ENCODE assay signal across 8 cellular contexts in genomic region chr16:11297492-11298142, GRCh38. TPM values are rescaled to one million over a fixed set of nuclear protein-coding genes. Genes with fewer than 3 reads are reported as not detected.
DNase-seq lines count a peak whose midpoint lies in the region; ATAC-seq, FAIRE-seq and TF ChIP-seq lines count a peak whose summit lies in the region.

No MANE protein-coding gene starts in this region.

- H3K27me3 ChIP-seq in ovary = no peaks in the 10 kb centered on the region
- H3K27me3 ChIP-seq in thoracic aorta (replicated peaks; ENCODE audit: insufficient read depth) = no peaks in the 10 kb centered on the region

- ATAC-seq in HG03378 (IDR thresholded peaks at IDR 0.05; ENCODE audit: unreplicated experiment) = peak; percentile 65
- ATAC-seq in thoracic aorta (ENCODE audit: insufficient number of reproducible peaks, low FRiP score, low read depth) = peak; percentile 58

- no peak for TF ChIP-seq EP300 in ovary (IDR thresholded peaks at IDR 0.05)

- peak overlapping the region in 1 of 2 donors; percentile 5 for H3K27ac ChIP-seq in ovary
- H3K27ac ChIP-seq in thoracic aorta = no peak overlapping the region

- FAIRE-seq in GM19239 (lab: Jason Lieb, UNC) = peak; percentile 95

- H3K4me1 ChIP-seq in ovary (ENCODE audit: insufficient read depth) (peaks cover 4% of the 10 kb centered on the region), thoracic aorta (ENCODE audit: control insufficient read depth in 1 of 2, low read depth in 2 of 2) (peaks cover 6 to 26% of the 10 kb centered on the region in 2 donors)

- H3K9me3 ChIP-seq in ovary (no peaks in the 10 kb centered on the region), thoracic aorta (no peaks in the 10 kb centered on the region)

- H3K36me3 ChIP-seq in ovary (no peaks in the 10 kb centered on the region), thoracic aorta (no peaks in the 10 kb centered on the region)

- 3 to 7% (median 4%) methylated on average over 19 of the region's 19 CpGs for WGBS in ovary, 3 donors

- H3K4me3 ChIP-seq in ovary = peak overlapping the region; percentile 23
- H3K4me3 ChIP-seq in thoracic aorta = peak overlapping the region; percentile 61

- no peak for TF ChIP-seq POLR2A in ovary (IDR thresholded peaks at IDR 0.05)

- no peak for TF ChIP-seq CTCF in ovary (IDR thresholded peaks at IDR 0.05)
- TF ChIP-seq CTCF in thoracic aorta (IDR thresholded peaks at IDR 0.05) = no peak

- DNase-seq in C1 segment of cervical spinal cord (lab: John Stamatoyannopoulos, UW) = peak in 13 of 14 donors; percentile 9 to 82 (median 56)
- DNase-seq in GM19239 (ENCODE audit: insufficient read length, low spot score) = peak; percentile 60
- peak; percentile 95 for DNase-seq in OCI-M1 (lab: John Stamatoyannopoulos, UW)
- DNase-seq in activated T-cell treated with anti-CD3 and anti-CD28 coated beads, Interleukin-2, amount 50 U/mL, for 48 hours = peak; percentile 75 to 78
- peak; percentile 40 for DNase-seq in fibroblast of the conjunctiva (ENCODE audit: low read depth)
- DNase-seq in ovary = peak; percentile 53 to 73 (median 63)
- DNase-seq in thoracic aorta (ENCODE audit: low spot score) = peak; percentile 8

- intact Hi-C loops in ovary (cut with DNase I) = no loop called here

RNA-seq across cellular contexts. Expression of gene PRM1, which starts 16.5 kb away (rescaled TPM):
- total RNA-seq in ovary (not detected), thoracic aorta (not detected)
- not detected for polyA plus RNA-seq in ovary

RNA-seq across cellular contexts. Expression of gene PRM2, which starts 21.3 kb away (rescaled TPM):
- total RNA-seq in ovary (not detected), thoracic aorta (not detected)
- not detected for polyA plus RNA-seq in ovary

RNA-seq across cellular contexts. Expression of gene PRM3, which starts 24.2 kb away (rescaled TPM):
- total RNA-seq in ovary = not detected
- not detected for polyA plus RNA-seq in ovary
- total RNA-seq in thoracic aorta = not detected

RNA-seq across cellular contexts. Expression of gene TNP2, which starts 28.5 kb away (rescaled TPM):
- total RNA-seq in ovary (not detected), thoracic aorta (not detected)
- polyA plus RNA-seq in ovary = not detected

RNA-seq across cellular contexts. Expression of gene SOCS1, which starts 41.6 kb away (rescaled TPM):
- total RNA-seq in ovary = 10 to 100 TPM in 2 of 7 donors, 1 to 10 TPM in 5; 6.3 to 42.7 (median 9.4) TPM
- polyA plus RNA-seq in ovary = 1 to 10 TPM; 1.1 to 5.5 TPM
- 10 to 100 TPM; 16.9 to 22.6 TPM for total RNA-seq in thoracic aorta

Comparison
In these comparisons a context has a peak if more than half of its experiments do, and no peak if none do; other contexts are left out.
1. DNase-seq: peak in every context shown above with its lines; median percentile 95 in OCI-M1; 76 in activated T-cell treated with anti-CD3 and anti-CD28 coated beads, Interleukin-2, amount 50 U/mL, for 48 hours; 63 in ovary; 60 in GM19239; 56 in C1 segment of cervical spinal cord; 40 in fibroblast of the conjunctiva; 8 in thoracic aorta.